Comparison of ENCODE assay signal across 22 cellular contexts in the genomic region with DNA sequence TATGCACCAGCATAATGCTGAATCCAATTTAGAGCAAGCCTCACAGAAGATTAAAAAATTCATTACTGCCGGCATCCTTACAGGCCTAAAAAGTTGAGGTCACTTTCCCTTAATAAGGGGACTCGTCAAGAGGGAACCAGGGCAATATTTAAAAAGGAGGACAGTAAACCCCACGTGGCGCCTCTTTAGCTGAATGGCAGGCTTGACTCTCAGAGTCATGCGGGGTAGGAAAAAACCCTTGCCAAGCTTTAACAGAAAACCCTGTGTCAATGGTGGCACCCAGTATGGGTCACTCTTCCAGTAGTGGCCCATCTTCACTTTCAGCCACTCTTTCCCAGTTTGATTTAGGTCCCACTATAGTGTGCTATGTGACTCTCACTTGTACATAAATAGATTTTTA.
"Had no signal": no experiment of that assay in that cellular context is flagged by ENCODE, and none has a peak within 500 bp of the region (broad histone marks: within the 10 kb centered on the region; RNA-seq: fewer than 3 reads in every experiment).

No MANE protein-coding gene starts in this region.

- H3K27ac ChIP-seq: adrenal gland, breast epithelium, Peyer's patch, RWPE1, SJCRH30, VCaP had no signal

- H3K27ac Mint-ChIP-seq: activated CD8-positive, alpha-beta T cell treated with anti-CD3 and anti-CD28 coated beads, Interleukin-2, amount 10 ng/mL, durations not matched to agents 7 days and 5 days; activated naive CD8-positive, alpha-beta T cell treated with anti-CD3 and anti-CD28 coated beads, Interleukin-2, amount 10 ng/mL, durations not matched to agents 7 days and 5 days had no signal

- H3K36me3 ChIP-seq: adrenal gland, breast epithelium, Peyer's patch, SJCRH30 had no signal

- H3K27me3 ChIP-seq: adrenal gland, breast epithelium, Peyer's patch, SJCRH30 had no signal

- H3K9me3 ChIP-seq: adrenal gland, breast epithelium, Peyer's patch, SJCRH30, SK-N-SH had no signal

- H3K4me1 ChIP-seq: SJCRH30 had no signal

- H3K4me2 ChIP-seq: SK-N-SH had no signal

- H3K4me3 Mint-ChIP-seq: activated CD8-positive, alpha-beta T cell treated with anti-CD3 and anti-CD28 coated beads, Interleukin-2, amount 10 ng/mL, durations not matched to agents 7 days and 5 days; activated naive CD8-positive, alpha-beta T cell treated with anti-CD3 and anti-CD28 coated beads, Interleukin-2, amount 10 ng/mL, durations not matched to agents 7 days and 5 days had no signal

- H3K36me3 Mint-ChIP-seq: activated naive CD8-positive, alpha-beta T cell treated with anti-CD3 and anti-CD28 coated beads, Interleukin-2, amount 10 ng/mL, durations not matched to agents 7 days and 5 days had no signal

- H3K4me1 Mint-ChIP-seq: activated naive CD8-positive, alpha-beta T cell treated with anti-CD3 and anti-CD28 coated beads, Interleukin-2, amount 10 ng/mL, durations not matched to agents 7 days and 5 days had no signal

- H3K9me3 Mint-ChIP-seq: activated naive CD8-positive, alpha-beta T cell treated with anti-CD3 and anti-CD28 coated beads, Interleukin-2, amount 10 ng/mL, durations not matched to agents 7 days and 5 days had no signal

- H3K4me3 ChIP-seq: adrenal gland, breast epithelium, Peyer's patch, SJCRH30 had no signal

- H3K27me3 Mint-ChIP-seq: activated naive CD8-positive, alpha-beta T cell treated with anti-CD3 and anti-CD28 coated beads, Interleukin-2, amount 10 ng/mL, durations not matched to agents 7 days and 5 days had no signal

- H3K9ac ChIP-seq: SK-N-SH had no signal

- DNase-seq: activated CD4-positive, alpha-beta T cell treated with anti-CD3 and anti-CD28 coated beads for 4 hours; activated CD8-positive, alpha-beta memory T cell treated with anti-CD3 and anti-CD28 coated beads, Interleukin-2, amount 50 U/mL, for 48 hours; activated CD8-positive, alpha-beta T cell treated with anti-CD3 and anti-CD28 coated beads, Interleukin-2, amount 10 ng/mL, durations not matched to agents 7 days and 5 days; activated naive CD4-positive, alpha-beta T cell treated with anti-CD3 and anti-CD28 coated beads, Interleukin-2, amount 50 U/mL, for 16 hours; activated naive CD8-positive, alpha-beta T cell treated with anti-CD3 and anti-CD28 coated beads, Interleukin-2, amount 10 ng/mL, durations not matched to agents 7 days and 5 days; activated T-cell treated with anti-CD3 and anti-CD28 coated beads, Interleukin-2, amount 50 U/mL, for 1 hour; adrenal gland; Karpas-422; MM.1S; NCI-H1105; NCI-H1436; NCI-H1694 treated with DMSO at 0.1 percent for 48 hours; NCI-H2081; NCI-H510A treated with DMSO at 0.1 percent for 48 hours; Peyer's patch; Right ventricle myocardium superior; SJCRH30; SK-N-SH; T-helper 1 cell had no signal
